22 cellular contexts compared by ENCODE assay signal in genomic region chr15:95989392-95989791, GRCh38.
A peak's percentile ranks its signal among the peaks of the same experiment; 100 is the strongest.
DNase-seq lines count a peak whose midpoint lies in the region; ATAC-seq and TF ChIP-seq lines count a peak whose summit lies in the region.
"Had no signal": no experiment of that assay in that cellular context is flagged by ENCODE, and none has a peak within 500 bp of the region (broad histone marks: within the 10 kb centered on the region; RNA-seq: fewer than 3 reads in every experiment).

No MANE protein-coding gene starts in this region.

- H3K4me3 ChIP-seq in mammary epithelial cell (replicated peaks in 1 of 3; ENCODE audit: insufficient read depth in 1 of 3, low read depth in 2 of 3, low read length in 3 of 3) (no peak overlapping the region), gastrocnemius medialis (no peak overlapping the region)

- no peaks in the 10 kb centered on the region for H3K79me2 ChIP-seq in mammary epithelial cell (ENCODE audit: insufficient read depth, low read length)

- peak overlapping the region in 2 of 3 experiments; percentile 30 to 61 for H3K27ac Mint-ChIP-seq in nephron
- H3K27ac Mint-ChIP-seq: B cell; CD8-positive, alpha-beta T cell had no signal

- H3K27ac ChIP-seq in mammary epithelial cell (ENCODE audit: insufficient read depth, low read depth, low read length) (no peak overlapping the region), gastrocnemius medialis (peak overlapping the region; percentile 53 to 74 (median 60))
- H3K27ac ChIP-seq: 22Rv1 had no signal

- intact Hi-C loops in mammary epithelial cell (cut with micrococcal nuclease) = no loop called here
- intact Hi-C loops in gastrocnemius medialis (cut with DNase I; ENCODE audit: low total_unique reads) = loop anchor here (5.0 to 10.0 kb wide), 2 partner anchors 63 to 295 kb away; no protein-coding TSS in a partner anchor

- in situ Hi-C loops in mammary epithelial cell (cut with MboI; ENCODE audit: low sequenced_read_pairs in 2 of 2) = no loop called here
- in situ Hi-C loops in gastrocnemius medialis (cut with MboI; ENCODE audit: low sequenced_read_pairs in 4 of 4) = no loop called here

- H4K20me1 ChIP-seq in mammary epithelial cell (ENCODE audit: insufficient read depth, low read length) = no peaks in the 10 kb centered on the region

- TF ChIP-seq CTCF in mammary epithelial cell (conservative IDR thresholded peaks at IDR 0.05 in 1 of 2, IDR thresholded peaks at IDR 0.05 in 1 of 2; ENCODE audit: extremely low read depth in 1 of 2, insufficient read depth in 1 of 2, low read depth in 1 of 2, low read length in 2 of 2) (no peak), nephron (IDR thresholded peaks at IDR 0.05; ENCODE audit: unreplicated experiment in 3 of 3) (no peak), gastrocnemius medialis (IDR thresholded peaks at IDR 0.05 in 4 of 5, conservative IDR thresholded peaks at IDR 0.05 in 1 of 5) (no peak)

- no peak for TF ChIP-seq POLR2A in gastrocnemius medialis (IDR thresholded peaks at IDR 0.05)

- H3K36me3 ChIP-seq in mammary epithelial cell (ENCODE audit: insufficient read depth, low read length) (no peaks in the 10 kb centered on the region), gastrocnemius medialis (no peaks in the 10 kb centered on the region)

- no peaks in the 10 kb centered on the region for H3K9me3 ChIP-seq in mammary epithelial cell (replicated peaks; ENCODE audit: insufficient read depth, low read length)
- H3K9me3 ChIP-seq in gastrocnemius medialis = no peaks in the 10 kb centered on the region
- H3K9me3 ChIP-seq: Caco-2 had no signal

- DNase-seq in NCI-H2196 (lab: John Stamatoyannopoulos, UW; ENCODE audit: unreplicated experiment) (peak; percentile 0), NCI-H2196 treated with DMSO at 0.1 percent for 48 hours (lab: John Stamatoyannopoulos, UW; ENCODE audit: unreplicated experiment) (no peak), mammary epithelial cell (peak; percentile 31), gastrocnemius medialis (no peak), NCI-H187 treated with DMSO at 0.1 percent for 48 hours (lab: John Stamatoyannopoulos, UW) (no peak), epidermal melanocyte (ENCODE audit: insufficient read length, low spot score) (no peak)
- DNase-seq: Caco-2; CD8-positive, alpha-beta T cell; DMS79; EL; GF-D8; NCI-H1092 treated with DMSO at 0.1 percent for 48 hours; NCI-H1436; NCI-H187; NCI-H2171 treated with DMSO at 0.1 percent for 48 hours; NCI-H446; NCI-H524 treated with DMSO at 0.1 percent for 48 hours; NCI-H774 had no signal

- H3K4me1 ChIP-seq in mammary epithelial cell (ENCODE audit: insufficient read depth, low read length) = no peaks in the 10 kb centered on the region
- peaks cover 13 to 18% of the 10 kb centered on the region in 2 donors for H3K4me1 ChIP-seq in gastrocnemius medialis
- H3K4me1 ChIP-seq: Caco-2 had no signal

- no peak overlapping the region for H3K4me3 Mint-ChIP-seq in nephron
- H3K4me3 Mint-ChIP-seq: B cell; CD8-positive, alpha-beta T cell had no signal

- no peaks in the 10 kb centered on the region for H3K27me3 Mint-ChIP-seq in nephron (ENCODE audit: low read depth)
- H3K27me3 Mint-ChIP-seq: B cell had no signal

- H3K9me3 Mint-ChIP-seq in nephron = no peaks in the 10 kb centered on the region
- H3K9me3 Mint-ChIP-seq: CD8-positive, alpha-beta T cell had no signal

- H3K4me2 ChIP-seq in mammary epithelial cell (ENCODE audit: insufficient read depth, low read depth, low read length) = no peak overlapping the region

- CTCF ChIA-PET in mammary epithelial cell (lab: Charles Lee; ENCODE audit: low non-redundant PET) = interaction anchor here (0.7 kb wide), 1 partner anchor 183 kb away, joined by 3 read pairs; no protein-coding TSS in a partner anchor

- H3K9ac ChIP-seq in mammary epithelial cell (ENCODE audit: insufficient read depth, low read length) = no peak overlapping the region

- WGBS in mammary epithelial cell (ENCODE audit: low coverage, missing lambda C conversion rate) = 90% methylated on average over 3 of the region's 3 CpGs

- no TSS peak for BruUV-seq in mammary epithelial cell (replicated peaks; lab: Mats Ljungman, UMichigan)

- H3K27me3 ChIP-seq in mammary epithelial cell (ENCODE audit: insufficient read depth, low read length) = no peaks in the 10 kb centered on the region
- no peaks in the 10 kb centered on the region for H3K27me3 ChIP-seq in gastrocnemius medialis

- H3K36me3 Mint-ChIP-seq in nephron (ENCODE audit: low read depth) = no peaks in the 10 kb centered on the region
- H3K36me3 Mint-ChIP-seq: CD8-positive, alpha-beta T cell had no signal

- peaks cover 28% of the 10 kb centered on the region for H3K4me1 Mint-ChIP-seq in nephron
- H3K4me1 Mint-ChIP-seq: B cell had no signal

- dilution Hi-C loops in mammary epithelial cell (cut with HindIII; ENCODE audit: low sequenced_read_pairs) = no loop called here

- ATAC-seq in gastrocnemius medialis = peak; percentile 89 to 93
- ATAC-seq: CD8-positive, alpha-beta T cell; HCT116 had no signal

- H2AFZ ChIP-seq in mammary epithelial cell (ENCODE audit: low read depth, low read length) = no peak overlapping the region

Comparison
In these comparisons a context has a peak if more than half of its experiments do, and no peak if none do; other contexts are left out.
1. DNase-seq: peak in NCI-H2196 (single experiment) and mammary epithelial cell (single experiment); none in NCI-H2196 treated with DMSO at 0.1 percent for 48 hours (single experiment), gastrocnemius medialis (0 of 2), NCI-H187 treated with DMSO at 0.1 percent for 48 hours (single experiment) and epidermal melanocyte (single experiment).